ENCODE assay signal across 9 cellular contexts in the genomic region with DNA sequence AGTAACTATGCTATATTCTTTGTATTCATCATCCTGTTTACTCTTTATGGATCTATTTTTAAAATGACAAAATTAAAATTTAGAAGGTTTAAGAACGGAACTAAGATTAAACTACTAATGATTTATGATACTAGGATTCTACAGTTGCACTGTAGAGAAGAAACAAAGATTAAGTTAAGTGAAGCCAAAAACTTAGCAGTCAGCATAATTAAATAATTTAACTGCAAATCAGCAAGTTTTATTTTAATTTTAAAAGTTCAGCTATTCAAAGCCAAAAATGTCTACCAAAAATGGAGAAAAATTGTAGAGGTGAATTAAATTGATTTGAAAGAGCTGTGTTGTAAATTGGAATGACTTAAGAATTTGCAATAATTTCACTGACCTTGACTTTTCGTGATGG. TPM values are rescaled to one million over a fixed set of nuclear protein-coding genes. Genes with fewer than 3 reads are reported as not detected.
"Had no signal": no experiment of that assay in that cellular context is flagged by ENCODE, and none has a peak within 500 bp of the region (broad histone marks: within the 10 kb centered on the region; RNA-seq: fewer than 3 reads in every experiment).

No MANE protein-coding gene starts in this region.

- ATAC-seq: GM23338 had no signal

- DNase-seq: H9, HCEC 1CT, KG1 had no signal

- FAIRE-seq: H1, H54 had no signal

- H2AFZ ChIP-seq: GM23338 had no signal

- H3K4me2 ChIP-seq: GM23338 had no signal

- H3K27ac ChIP-seq: HL-60 had no signal

- H3K4me3 ChIP-seq: GM23338 had no signal

RNA-seq across cellular contexts. Expression of a gene that starts 30.8 kb away (rescaled TPM):
- total RNA-seq: GM23338, H1, H9, HT1080 had no signal
- polyA plus RNA-seq: GM23338, IgD-negative memory B cell had no signal
